In genomic region chr5:102823441-102823874, GRCh38 we compare ENCODE assay signal across 12 cellular contexts.
A peak's percentile ranks its signal among the peaks of the same experiment; 100 is the strongest.
DNase-seq lines count a peak whose midpoint lies in the region; ATAC-seq, FAIRE-seq and TF ChIP-seq lines count a peak whose summit lies in the region.
"Had no signal": no experiment of that assay in that cellular context is flagged by ENCODE, and none has a peak within 500 bp of the region (broad histone marks: within the 10 kb centered on the region; RNA-seq: fewer than 3 reads in every experiment).

No MANE protein-coding gene starts in this region.

- TF ChIP-seq CTCF in Calu3 (IDR thresholded peaks at IDR 0.05; ENCODE audit: unreplicated experiment): no peak

- DNase-seq in AG08395 (ENCODE audit: low spot score) (peak; percentile 52), H54 (ENCODE audit: insufficient read length, low spot score) (no peak), astrocyte of the hippocampus (ENCODE audit: low read depth, low spot score) (peak; percentile 85), left colon (no peak), Calu3 (no peak), NOMO-1 treated with DMSO at 0.1 percent for 48 hours (lab: John Stamatoyannopoulos, UW; ENCODE audit: unreplicated experiment) (no peak), NCI-H2107 treated with DMSO at 0.1 percent for 48 hours (lab: John Stamatoyannopoulos, UW; ENCODE audit: unreplicated experiment) (no peak)
- DNase-seq: activated CD4-positive, alpha-beta memory T cell treated with anti-CD3 and anti-CD28 coated beads, Interleukin-2, amount 10 ng/mL, durations not matched to agents 7 days and 5 days; activated naive CD4-positive, alpha-beta T cell treated with anti-CD3 and anti-CD28 coated beads, Interleukin-2, amount 10 ng/mL, durations not matched to agents 7 days and 5 days; effector CD8-positive, alpha-beta T cell had no signal

- no TSS peak for BruUV-seq in Calu3 (replicated peaks; lab: Mats Ljungman, UMichigan)

- ATAC-seq in left colon: peak; percentile 52
- no peak for ATAC-seq in GM18519 (IDR thresholded peaks at IDR 0.05; ENCODE audit: low FRiP score, unreplicated experiment)

- H3K36me3 Mint-ChIP-seq in Calu3 (ENCODE audit: insufficient read depth, unreplicated experiment): no peaks in the 10 kb centered on the region
- H3K36me3 Mint-ChIP-seq: activated naive CD4-positive, alpha-beta T cell treated with anti-CD3 and anti-CD28 coated beads, Interleukin-2, amount 10 ng/mL, durations not matched to agents 7 days and 5 days had no signal

- peak; percentile 50 for FAIRE-seq in H54 (lab: Jason Lieb, UNC)

- CTCF ChIA-PET in Calu3 (lab: Charles Lee): interaction anchor here (0.5 kb wide), 1 partner anchor 16 kb away, joined by 8 read pairs; no protein-coding TSS in a partner anchor

- intact Hi-C loops in left colon (cut with DNase I, micrococcal nuclease): no loop called here
- intact Hi-C loops in Calu3 (cut with micrococcal nuclease; ENCODE audit: unreplicated experiment): no loop called here

- no peak overlapping the region for H3K4me3 Mint-ChIP-seq in Calu3 (ENCODE audit: low read depth, unreplicated experiment)
- H3K4me3 Mint-ChIP-seq: activated CD4-positive, alpha-beta memory T cell treated with anti-CD3 and anti-CD28 coated beads, Interleukin-2, amount 10 ng/mL, durations not matched to agents 7 days and 5 days; activated naive CD4-positive, alpha-beta T cell treated with anti-CD3 and anti-CD28 coated beads, Interleukin-2, amount 10 ng/mL, durations not matched to agents 7 days and 5 days; T-helper 1 cell treated with Interleukin-12 subunit alpha and Interleukin-12 subunit beta and Interleukin-4 antibody, amounts not matched to agents 30 μg/mL and 1 μg/mL, for 36 hours had no signal

- H3K27me3 Mint-ChIP-seq in Calu3 (ENCODE audit: unreplicated experiment): no peaks in the 10 kb centered on the region
- H3K27me3 Mint-ChIP-seq: activated CD4-positive, alpha-beta memory T cell treated with anti-CD3 and anti-CD28 coated beads, Interleukin-2, amount 10 ng/mL, durations not matched to agents 7 days and 5 days; activated naive CD4-positive, alpha-beta T cell treated with anti-CD3 and anti-CD28 coated beads, Interleukin-2, amount 10 ng/mL, durations not matched to agents 7 days and 5 days had no signal

- H3K4me1 Mint-ChIP-seq in Calu3 (ENCODE audit: low read depth, unreplicated experiment): no peaks in the 10 kb centered on the region
- H3K4me1 Mint-ChIP-seq: activated CD4-positive, alpha-beta memory T cell treated with anti-CD3 and anti-CD28 coated beads, Interleukin-2, amount 10 ng/mL, durations not matched to agents 7 days and 5 days had no signal

- no peak overlapping the region for H3K27ac Mint-ChIP-seq in Calu3 (ENCODE audit: unreplicated experiment)
- H3K27ac Mint-ChIP-seq: activated CD4-positive, alpha-beta memory T cell treated with anti-CD3 and anti-CD28 coated beads, Interleukin-2, amount 10 ng/mL, durations not matched to agents 7 days and 5 days; activated naive CD4-positive, alpha-beta T cell treated with anti-CD3 and anti-CD28 coated beads, Interleukin-2, amount 10 ng/mL, durations not matched to agents 7 days and 5 days; T-helper 1 cell treated with Interleukin-12 subunit alpha and Interleukin-12 subunit beta and Interleukin-4 antibody, amounts not matched to agents 30 μg/mL and 1 μg/mL, for 36 hours had no signal

- no peak for TF ChIP-seq POLR2A in H54 (IDR thresholded peaks at IDR 0.05; ENCODE audit: low read depth, low read length)

- no peaks in the 10 kb centered on the region for H3K9me3 Mint-ChIP-seq in Calu3 (ENCODE audit: low read depth, unreplicated experiment)
- H3K9me3 Mint-ChIP-seq: activated CD4-positive, alpha-beta memory T cell treated with anti-CD3 and anti-CD28 coated beads, Interleukin-2, amount 10 ng/mL, durations not matched to agents 7 days and 5 days; activated naive CD4-positive, alpha-beta T cell treated with anti-CD3 and anti-CD28 coated beads, Interleukin-2, amount 10 ng/mL, durations not matched to agents 7 days and 5 days; T-helper 1 cell treated with Interleukin-12 subunit alpha and Interleukin-12 subunit beta and Interleukin-4 antibody, amounts not matched to agents 30 μg/mL and 1 μg/mL, for 36 hours had no signal

Comparison
In these comparisons a context has a peak if more than half of its experiments do, and no peak if none do; other contexts are left out.
1. DNase-seq: peak in AG08395 (single experiment) and astrocyte of the hippocampus (single experiment); none in H54 (single experiment), left colon (0 of 2), Calu3 (single experiment), NOMO-1 treated with DMSO at 0.1 percent for 48 hours (single experiment) and NCI-H2107 treated with DMSO at 0.1 percent for 48 hours (single experiment).